In genomic region chr1:8790478-8790877, GRCh38 we compare ENCODE assay signal across 22 cellular contexts. TPM values are rescaled to one million over a fixed set of nuclear protein-coding genes. Genes with fewer than 3 reads are reported as not detected.
A peak's percentile ranks its signal among the peaks of the same experiment; 100 is the strongest.
DNase-seq lines count a peak whose midpoint lies in the region; ATAC-seq and TF ChIP-seq lines count a peak whose summit lies in the region.
"Had no signal": no experiment of that assay in that cellular context is flagged by ENCODE, and none has a peak within 500 bp of the region (broad histone marks: within the 10 kb centered on the region; RNA-seq: fewer than 3 reads in every experiment).

No MANE protein-coding gene starts in this region.

- no peaks in the 10 kb centered on the region; the same call in none of the 2 replicates for H3F3A ChIP-seq in GM23338 (replicated peaks; ENCODE audit: low read depth)

- H3K4me3 Mint-ChIP-seq in GM23338, result no peak overlapping the region
- H3K4me3 Mint-ChIP-seq in WTC11, result peak overlapping the region; percentile 24; the same call in 1 of the 2 replicates
- H3K4me3 Mint-ChIP-seq: CD14-positive monocyte; CD4-positive, alpha-beta T cell; CD8-positive, alpha-beta memory T cell had no signal

- ATAC-seq in GM23338, result no peak
- ATAC-seq in WTC11, result no peak
- ATAC-seq in HG03520 (IDR thresholded peaks at IDR 0.05; ENCODE audit: unreplicated experiment), result no peak
- ATAC-seq in GM19463 (IDR thresholded peaks at IDR 0.05; ENCODE audit: unreplicated experiment), result no peak
- ATAC-seq: A549, HCT116 had no signal

- H3K27me3 ChIP-seq in GM23338 (ENCODE audit: insufficient read depth), result no peaks in the 10 kb centered on the region
- H3K27me3 ChIP-seq in thyroid gland, result no peaks in the 10 kb centered on the region
- H3K27me3 ChIP-seq: BE2C; BLaER1 treated with 17β-estradiol and CSF1 and Interleukin-3, amounts not matched to agents 10 nM and 100 nM had no signal

- H3K27ac Mint-ChIP-seq in GM23338 (no peak overlapping the region), WTC11 (no peak overlapping the region)
- H3K27ac Mint-ChIP-seq: CD4-positive, alpha-beta T cell had no signal

- peak overlapping the region; percentile 13 for H3K27ac ChIP-seq in GM23338 (ENCODE audit: low read depth)
- peak overlapping the region in 2 of 3 donors; percentile 72 to 78 for H3K27ac ChIP-seq in thyroid gland
- H3K27ac ChIP-seq: A549; BLaER1 treated with 17β-estradiol and CSF1 and Interleukin-3, amounts not matched to agents 10 nM and 100 nM had no signal

- H3K4me1 Mint-ChIP-seq in GM23338, result peaks cover 53% of the 10 kb centered on the region
- H3K4me1 Mint-ChIP-seq in WTC11, result peaks cover 64% of the 10 kb centered on the region
- H3K4me1 Mint-ChIP-seq: CD14-positive monocyte had no signal

- peaks cover 27% of the 10 kb centered on the region for H4K20me1 ChIP-seq in GM23338 (replicated peaks; ENCODE audit: insufficient read depth)

- TF ChIP-seq POLR2A in erythroblast (IDR thresholded peaks at IDR 0.05; ENCODE audit: low read length), result no peak
- no peak for TF ChIP-seq POLR2A in thyroid gland (IDR thresholded peaks at IDR 0.05)

- H3K27me3 Mint-ChIP-seq in GM23338 (ENCODE audit: insufficient read depth, low read depth, poor library complexity) (no peaks in the 10 kb centered on the region), WTC11 (ENCODE audit: low read depth) (no peaks in the 10 kb centered on the region)
- H3K27me3 Mint-ChIP-seq: CD4-positive, alpha-beta T cell; CD8-positive, alpha-beta memory T cell had no signal

- no peaks in the 10 kb centered on the region for H3K36me3 ChIP-seq in GM23338 (ENCODE audit: insufficient read depth)
- no peaks in the 10 kb centered on the region for H3K36me3 ChIP-seq in thyroid gland
- H3K36me3 ChIP-seq: BE2C had no signal

- H3K79me2 ChIP-seq in GM23338 (replicated peaks; ENCODE audit: insufficient read depth), result peaks cover 77% of the 10 kb centered on the region

- POLR2A ChIA-PET in WTC11 (lab: Charles Lee), result no interaction called here

- DNase-seq in GM23338 (ENCODE audit: low spot score) (no peak), WTC11 (ENCODE audit: low spot score) (no peak), erythroblast (lab: John Stamatoyannopoulos, UW) (peak; percentile 8 to 35), thyroid gland (no peak)
- DNase-seq in activated CD4-positive, CD25-positive, alpha-beta regulatory T cell (lab: John Stamatoyannopoulos, UW), result no peak
- DNase-seq: 8988T; ACHN; AML-193; BE2C; Calu3; CD4-positive, alpha-beta T cell; CD8-positive, alpha-beta memory T cell; DMS53; DMS79 treated with DMSO at 0.1 percent for 48 hours; GF-D8; H9 had no signal

- H3K4me3 ChIP-seq in GM23338 (no peak overlapping the region), thyroid gland (replicated peaks in 1 of 3) (no peak overlapping the region)
- H3K4me3 ChIP-seq: A549; BLaER1 treated with 17β-estradiol and CSF1 and Interleukin-3, amounts not matched to agents 10 nM and 100 nM had no signal

- no peak for TF ChIP-seq CTCF in GM23338 (conservative IDR thresholded peaks at IDR 0.05; ENCODE audit: low read depth in 2 of 2)
- no peak for TF ChIP-seq CTCF in WTC11 (IDR thresholded peaks at IDR 0.05)
- no peak for TF ChIP-seq CTCF in thyroid gland (IDR thresholded peaks at IDR 0.05)

- H2AFZ ChIP-seq in GM23338, result no peak overlapping the region

- intact Hi-C loops in thyroid gland (cut with DNase I), result no loop called here

- H3K9me3 ChIP-seq in thyroid gland, result no peaks in the 10 kb centered on the region
- H3K9me3 ChIP-seq: A549; BE2C; BLaER1 treated with 17β-estradiol and CSF1 and Interleukin-3, amounts not matched to agents 10 nM and 100 nM had no signal

- peak overlapping the region; percentile 29 for H3K4me2 ChIP-seq in GM23338
- H3K4me2 ChIP-seq: A549; BLaER1 treated with 17β-estradiol and CSF1 and Interleukin-3, amounts not matched to agents 10 nM and 100 nM had no signal

- WGBS in thyroid gland, 2 donors, result 90 to 91% methylated on average over 6 of the region's 6 CpGs

- peaks cover 52% of the 10 kb centered on the region for H3K4me1 ChIP-seq in GM23338 (ENCODE audit: insufficient read depth)
- H3K4me1 ChIP-seq in thyroid gland, result peaks cover 42 to 44% of the 10 kb centered on the region in 2 donors
- H3K4me1 ChIP-seq: A549, BE2C had no signal

- H3K36me3 Mint-ChIP-seq in GM23338 (ENCODE audit: low read depth) (no peaks in the 10 kb centered on the region), WTC11 (peaks cover 10% of the 10 kb centered on the region)

- H3K9me3 Mint-ChIP-seq in GM23338, result no peaks in the 10 kb centered on the region
- no peaks in the 10 kb centered on the region for H3K9me3 Mint-ChIP-seq in WTC11
- H3K9me3 Mint-ChIP-seq: CD14-positive monocyte; CD4-positive, alpha-beta T cell; CD8-positive, alpha-beta memory T cell; H9 had no signal

- no peaks in the 10 kb centered on the region for H3K9me2 ChIP-seq in GM23338 (ENCODE audit: insufficient read depth)

- CTCF ChIA-PET in WTC11 (lab: Charles Lee), result interaction anchor here (0.9 kb wide), 1 partner anchor 59 kb away, joined by 3 read pairs; no protein-coding TSS in a partner anchor

TF ChIP-seq in GM23338, 12 proteins besides CTCF, POLR2A, EP300 and RAD21 (continues in another document):
- no peak for TF ChIP-seq EZH2 (IDR thresholded peaks at IDR 0.05; ENCODE audit: low read depth, unreplicated experiment)
- no peak for TF ChIP-seq JUNB (IDR thresholded peaks at IDR 0.05; ENCODE audit: unreplicated experiment)
- TF ChIP-seq EZH2phosphoT487 (IDR thresholded peaks at IDR 0.05; ENCODE audit: unreplicated experiment), result no peak
- TF ChIP-seq REST (IDR thresholded peaks at IDR 0.05; ENCODE audit: unreplicated experiment), result no peak
- no peak for TF ChIP-seq ZNF114 (CRISPR knock-in tag; IDR thresholded peaks at IDR 0.05)
- TF ChIP-seq NANOG (IDR thresholded peaks at IDR 0.05; ENCODE audit: borderline replicate concordance), result no peak

TF ChIP-seq in WTC11, 78 proteins besides CTCF, POLR2A, EP300 and RAD21 (continues in another document):
- TF ChIP-seq GTF2I (CRISPR knock-in tag; conservative IDR thresholded peaks at IDR 0.05) (no peak), PRRX2 (CRISPR knock-in tag; IDR thresholded peaks at IDR 0.05) (no peak), IRF1 (CRISPR knock-in tag; IDR thresholded peaks at IDR 0.05) (no peak), NFE2L1 (CRISPR knock-in tag; IDR thresholded peaks at IDR 0.05) (no peak), USF1 (CRISPR knock-in tag; IDR thresholded peaks at IDR 0.05) (no peak), AR (CRISPR knock-in tag; IDR thresholded peaks at IDR 0.05) (no peak), STAT6 (CRISPR knock-in tag; conservative IDR thresholded peaks at IDR 0.05; ENCODE audit: low read depth) (no peak), HMGA2 (CRISPR knock-in tag; IDR thresholded peaks at IDR 0.05) (no peak)

RNA-seq across cellular contexts. Expression of gene RERE, which starts 27.0 kb away (rescaled TPM):
- total RNA-seq in GM23338 (2014; rRNA removed; shearing (Covaris generic)), result 157 and 170 TPM in 2 replicates
- 148 and 166 TPM in 2 replicates for polyA plus RNA-seq in GM23338 (2016; fragmentation: Nextera tagmentation; extraction: Ambion mirVana)
- total RNA-seq in WTC11 (2021) (122 to 161 TPM (median 124 TPM) in 3 replicates), thyroid gland (100 to 1,000 TPM; 118 to 244 (median 131) TPM)

Comparison
In these comparisons a context has a peak if more than half of its experiments do, and no peak if none do; other contexts are left out.
1. DNase-seq: peak in erythroblast (2 of 2); none in GM23338 (single experiment), WTC11 (single experiment), thyroid gland (0 of 2) and activated CD4-positive, CD25-positive, alpha-beta regulatory T cell (0 of 4).